In the genomic region with DNA sequence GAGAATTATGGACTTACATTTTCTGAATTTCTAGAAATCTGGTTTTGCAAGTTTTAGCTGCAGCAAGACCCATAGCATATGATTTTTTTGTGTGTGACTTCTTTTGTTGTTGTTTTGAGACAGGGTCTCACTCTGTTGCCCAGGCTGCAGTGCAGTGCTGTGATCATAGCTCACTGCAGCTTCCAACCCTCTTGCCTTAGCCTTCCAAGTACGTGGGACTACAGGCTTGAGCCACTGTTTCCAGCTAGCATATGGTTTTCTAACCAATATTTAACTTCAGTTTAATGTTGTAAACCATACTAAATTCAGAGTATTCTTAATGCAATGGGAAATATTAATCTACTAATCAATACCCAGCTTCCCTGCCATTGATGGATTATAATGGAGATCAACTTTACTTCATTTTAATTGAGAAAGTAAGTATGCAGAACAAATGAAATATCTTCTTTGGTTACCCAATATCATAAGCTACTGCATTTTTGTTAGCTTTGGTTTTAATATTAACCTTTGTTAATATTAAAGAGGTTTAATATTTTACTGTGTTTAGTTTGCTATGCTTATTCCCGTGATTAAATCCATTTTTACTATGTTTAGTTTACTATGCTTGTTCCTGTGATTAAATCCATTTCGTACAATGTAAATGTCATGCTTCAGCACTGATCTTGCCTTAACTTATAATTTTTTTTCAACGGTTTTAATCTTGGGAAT, we compare ENCODE assay signal across 16 cellular contexts.
DNase-seq lines count a peak whose midpoint lies in the region; ATAC-seq and TF ChIP-seq lines count a peak whose summit lies in the region.
"Had no signal": no experiment of that assay in that cellular context is flagged by ENCODE, and none has a peak within 500 bp of the region (broad histone marks: within the 10 kb centered on the region; RNA-seq: fewer than 3 reads in every experiment).

No MANE protein-coding gene starts in this region.

- H3K9me3 ChIP-seq in left lung = peaks cover 0 to 6% of the 10 kb centered on the region in 2 donors
- H3K9me3 ChIP-seq: BLaER1 had no signal

- DNase-seq in ACHN (peak; percentile 24), left lung (no peak), renal cortical epithelial cell (ENCODE audit: low read depth) (peak; percentile 1), omental fat pad (ENCODE audit: low spot score) (no peak), NCI-H1694 (lab: John Stamatoyannopoulos, UW) (no peak), NCI-H526 treated with DMSO at 0.1 percent for 48 hours (lab: John Stamatoyannopoulos, UW) (no peak)
- DNase-seq: CD4-positive, alpha-beta memory T cell; DMS153; DMS79; GDM1; GOT3; H7; HFFc6 had no signal

- H3K4me1 ChIP-seq in left lung = no peaks in the 10 kb centered on the region
- H3K4me1 ChIP-seq: BLaER1 had no signal

- in situ Hi-C loops in ACHN (cut with HindIII; ENCODE audit: low pct_ligation_motif_present, low pct_unique_long_range_greater_than_20kb, low sequenced_read_pairs) = no loop called here

- intact Hi-C loops in left lung (cut with DNase I) = no loop called here

- ATAC-seq in left lung = peak; percentile 52
- ATAC-seq in omental fat pad (ENCODE audit: low FRiP score) = no peak
- ATAC-seq: HCT116 had no signal

- H3K27ac ChIP-seq in VCaP (peak overlapping the region; percentile 96), left lung (no peak overlapping the region)
- H3K27ac ChIP-seq: BLaER1 had no signal

- H3K36me3 ChIP-seq in left lung = no peaks in the 10 kb centered on the region
- H3K36me3 ChIP-seq: BLaER1 had no signal

- H3K4me3 ChIP-seq in left lung = no peak overlapping the region
- H3K4me3 ChIP-seq: BLaER1 had no signal

- H3K27me3 ChIP-seq in left lung = no peaks in the 10 kb centered on the region
- H3K27me3 ChIP-seq: BLaER1 had no signal

- TF ChIP-seq CTCF in VCaP (conservative IDR thresholded peaks at IDR 0.05) = no peak
- TF ChIP-seq CTCF in left lung (IDR thresholded peaks at IDR 0.05) = no peak
- TF ChIP-seq CTCF in omental fat pad (IDR thresholded peaks at IDR 0.05) = no peak

Comparison
In these comparisons a context has a peak if more than half of its experiments do, and no peak if none do; other contexts are left out.
1. DNase-seq: peak in ACHN (single experiment) and renal cortical epithelial cell (single experiment); none in left lung (0 of 2), omental fat pad (single experiment), NCI-H1694 (single experiment) and NCI-H526 treated with DMSO at 0.1 percent for 48 hours (single experiment).